Comparison of ENCODE assay signal across 8 cellular contexts in genomic region chr4:74531952-74532794, GRCh38.
DNase-seq lines count a peak whose midpoint lies in the region; ATAC-seq and TF ChIP-seq lines count a peak whose summit lies in the region.

No MANE protein-coding gene starts in this region.

- H4K20me1 ChIP-seq in SK-N-SH (ENCODE audit: insufficient read depth): no peaks in the 10 kb centered on the region

- no peak overlapping the region for H3K27ac ChIP-seq in SK-N-SH (ENCODE audit: low read depth in 2 of 2, low read length in 1 of 2)

- no peaks in the 10 kb centered on the region for H3K79me2 ChIP-seq in SK-N-SH (ENCODE audit: insufficient read depth)

- no peak overlapping the region for H3K27ac Mint-ChIP-seq in neural crest cell (ENCODE audit: unreplicated experiment)

- peak overlapping the region in 1 of 2 experiments; percentile 24; a peak in 1 of 4 replicates for H3K4me3 ChIP-seq in SK-N-SH (ENCODE audit: low read depth in 2 of 2, low read length in 1 of 2)

- POLR2A ChIA-PET in SK-N-SH (lab: Yijun Ruan, JAX): no interaction called here

- H2AFZ ChIP-seq in SK-N-SH (ENCODE audit: low read depth): no peak overlapping the region

- H3K27me3 ChIP-seq in SK-N-SH (ENCODE audit: insufficient read depth): peaks cover 23% of the 10 kb centered on the region; the same call in 1 of the 2 replicates

- peak; percentile 54 for TF ChIP-seq CTCF in SK-N-SH (IDR thresholded peaks at IDR 0.05)
- TF ChIP-seq CTCF in neural crest cell (conservative IDR thresholded peaks at IDR 0.05): peak; percentile 68

- no peaks in the 10 kb centered on the region for H3K36me3 ChIP-seq in SK-N-SH (replicated peaks in 1 of 2; ENCODE audit: control insufficient read depth in 1 of 2, insufficient read depth in 2 of 2, low read length in 1 of 2)

- no peak overlapping the region for H3K4me2 ChIP-seq in SK-N-SH

- H3F3A ChIP-seq in SK-N-SH (replicated peaks; ENCODE audit: insufficient read depth): no peaks in the 10 kb centered on the region

- H3K9ac ChIP-seq in SK-N-SH: no peak overlapping the region

- H3K4me3 Mint-ChIP-seq in neural crest cell: no peak overlapping the region

- no peaks in the 10 kb centered on the region for H3K9me3 Mint-ChIP-seq in neural crest cell

- H3K4me1 ChIP-seq in SK-N-SH (ENCODE audit: control insufficient read depth in 1 of 2, insufficient read depth in 2 of 2, low read depth in 1 of 2, low read length in 1 of 2): no peaks in the 10 kb centered on the region

- CTCF ChIA-PET in SK-N-SH (lab: Yijun Ruan, JAX): interaction anchor here (0.7 to 2.0 kb wide), 6 partner anchors 11 to 212 kb away, joined by 3 to 9 read pairs (median 4); no protein-coding TSS in a partner anchor

- DNase-seq in NCI-H82 (lab: John Stamatoyannopoulos, UW) (peak; percentile 43), NCI-H82 treated with DMSO at 0.1 percent for 48 hours (lab: John Stamatoyannopoulos, UW; ENCODE audit: unreplicated experiment) (no peak), SK-N-SH (peak; percentile 0), neural crest cell (ENCODE audit: low read depth, low spot score) (no peak)
- no peak for DNase-seq in stimulated activated CD4-positive, alpha-beta T cell treated with anti-CD3 and anti-CD28 coated beads, Interleukin-4, amount 100 ng/mL, for 1 hour

- peaks cover 12% of the 10 kb centered on the region for H3K4me1 Mint-ChIP-seq in neural crest cell

- no peaks in the 10 kb centered on the region for H3K27me3 Mint-ChIP-seq in neural crest cell (ENCODE audit: low read depth)

- 4% methylated on average over 6 of the region's 6 CpGs for WGBS in SK-N-SH (ENCODE audit: low lambda C conversion rate)

- no peaks in the 10 kb centered on the region for H3K9me2 ChIP-seq in SK-N-SH

- no peaks in the 10 kb centered on the region for H3K9me3 ChIP-seq in SK-N-SH

- peak; percentile 64 for ATAC-seq in GM21717 (IDR thresholded peaks at IDR 0.05; ENCODE audit: unreplicated experiment)
- peak; percentile 71 for ATAC-seq in esophagus mucosa

- H3K36me3 Mint-ChIP-seq in neural crest cell (ENCODE audit: low read depth): no peaks in the 10 kb centered on the region

- TF ChIP-seq RAD21 in Ishikawa (IDR thresholded peaks at IDR 0.05; ENCODE audit: low read depth): peak; percentile 77
- TF ChIP-seq RAD21 in SK-N-SH (IDR thresholded peaks at IDR 0.05; ENCODE audit: low read length): peak; percentile 39

- TF ChIP-seq EP300 in Ishikawa (IDR thresholded peaks at IDR 0.05; ENCODE audit: borderline replicate concordance) (no peak), SK-N-SH (IDR thresholded peaks at IDR 0.05; ENCODE audit: borderline replicate concordance in 1 of 2, low read depth in 1 of 2, low read length in 1 of 2) (no peak)

TF ChIP-seq in Ishikawa, 13 proteins besides CTCF, POLR2A, EP300 and RAD21:
- no peak for TF ChIP-seq YY1 (IDR thresholded peaks at IDR 0.05; ENCODE audit: low read depth)
- TF ChIP-seq ZBTB7A (IDR thresholded peaks at IDR 0.05; ENCODE audit: low read depth): no peak
- no peak for TF ChIP-seq CEBPB (IDR thresholded peaks at IDR 0.05)
- TF ChIP-seq REST (IDR thresholded peaks at IDR 0.05; ENCODE audit: low read depth): no peak
- no peak for TF ChIP-seq TEAD4 (IDR thresholded peaks at IDR 0.05)
- TF ChIP-seq CREB1 (IDR thresholded peaks at IDR 0.05; ENCODE audit: low read depth): no peak
- TF ChIP-seq FOXM1 (IDR thresholded peaks at IDR 0.05; ENCODE audit: borderline replicate concordance, low read depth): no peak
- TF ChIP-seq TAF1 (IDR thresholded peaks at IDR 0.05; ENCODE audit: low read depth): no peak
- TF ChIP-seq NFIC (IDR thresholded peaks at IDR 0.05): no peak
- TF ChIP-seq USF1 (IDR thresholded peaks at IDR 0.05): no peak

TF ChIP-seq in SK-N-SH, 30 proteins besides CTCF, POLR2A, EP300 and RAD21:
- TF ChIP-seq IRF3 (IDR thresholded peaks at IDR 0.05; ENCODE audit: low read depth, low read length): no peak
- TF ChIP-seq TEAD4 (IDR thresholded peaks at IDR 0.05; ENCODE audit: borderline replicate concordance, insufficient read depth): no peak
- no peak for TF ChIP-seq USF2 (IDR thresholded peaks at IDR 0.05; ENCODE audit: borderline replicate concordance, low read depth, low read length)
- TF ChIP-seq FOXJ3 (CRISPR knock-in tag; IDR thresholded peaks at IDR 0.05): no peak
- TF ChIP-seq RXRA (IDR thresholded peaks at IDR 0.05; ENCODE audit: borderline replicate concordance, low read depth): no peak
- no peak for TF ChIP-seq ELF1 (IDR thresholded peaks at IDR 0.05)
- TF ChIP-seq PBX3 (IDR thresholded peaks at IDR 0.05): 0 out of 2 replicates have a peak, but pooled peaks have one; percentile 27
- TF ChIP-seq MAX (IDR thresholded peaks at IDR 0.05; ENCODE audit: low read depth): no peak
- no peak for TF ChIP-seq CHD2 (IDR thresholded peaks at IDR 0.05; ENCODE audit: low read length, partially characterized antibody)
- 0 out of 2 replicates have a peak, but pooled peaks have one; percentile 27 for TF ChIP-seq SMC3 (IDR thresholded peaks at IDR 0.05; ENCODE audit: low read depth, low read length)
- TF ChIP-seq MXI1 (IDR thresholded peaks at IDR 0.05; ENCODE audit: low read depth, low read length): no peak
- no peak for TF ChIP-seq MEF2A (IDR thresholded peaks at IDR 0.05; ENCODE audit: borderline replicate concordance, low read depth)

Comparison
In these comparisons a context has a peak if more than half of its experiments do, and no peak if none do; other contexts are left out.
1. DNase-seq: peak in NCI-H82 (single experiment) and SK-N-SH (single experiment); none in NCI-H82 treated with DMSO at 0.1 percent for 48 hours (single experiment), neural crest cell (single experiment) and stimulated activated CD4-positive, alpha-beta T cell treated with anti-CD3 and anti-CD28 coated beads, Interleukin-4, amount 100 ng/mL, for 1 hour (single experiment).